9 cellular contexts compared by ENCODE assay signal in genomic region chr1:54547601-54548388, GRCh38. TPM values are rescaled to one million over a fixed set of nuclear protein-coding genes. Genes with fewer than 3 reads are reported as not detected.
DNase-seq lines count a peak whose midpoint lies in the region; ATAC-seq and TF ChIP-seq lines count a peak whose summit lies in the region.
"Had no signal": no experiment of that assay in that cellular context is flagged by ENCODE, and none has a peak within 500 bp of the region (broad histone marks: within the 10 kb centered on the region; RNA-seq: fewer than 3 reads in every experiment).

ACOT11 (plus strand) TSS chr1:54548228; CDS start chr1:54548310, 82 bp downstream.

- in situ Hi-C loops in GM13977 (cut with MboI; ENCODE audit: low pct_unique_long_range_greater_than_20kb, low sequenced_read_pairs, unreplicated experiment): no loop called here

- peaks cover 7% of the 10 kb centered on the region for H3K4me1 Mint-ChIP-seq in activated T-cell treated with anti-CD3 and anti-CD28 coated beads, Interleukin-2, amount 50 U/mL, for 24 hours (ENCODE audit: low read depth)

- H3K9me3 Mint-ChIP-seq in activated T-cell treated with anti-CD3 and anti-CD28 coated beads, Interleukin-2, amount 50 U/mL, for 24 hours: no peaks in the 10 kb centered on the region
- H3K9me3 Mint-ChIP-seq: memory B cell had no signal

- no peak within 1 kb of the TSS for H3K27ac Mint-ChIP-seq in activated T-cell treated with anti-CD3 and anti-CD28 coated beads, Interleukin-2, amount 50 U/mL, for 24 hours
- H3K27ac Mint-ChIP-seq: memory B cell had no signal

- H3K27me3 Mint-ChIP-seq in activated T-cell treated with anti-CD3 and anti-CD28 coated beads, Interleukin-2, amount 50 U/mL, for 24 hours: no peaks in the 10 kb centered on the region

- peak within 1 kb of the TSS in 3 of 4 donors; percentile 20 to 51 (median 31) for H3K4me3 ChIP-seq in esophagus squamous epithelium

- ATAC-seq in GM19397 (IDR thresholded peaks at IDR 0.05; ENCODE audit: unreplicated experiment) (no peak), GM19455 (IDR thresholded peaks at IDR 0.05; ENCODE audit: unreplicated experiment) (no peak)

- WGBS in esophagus squamous epithelium, 2 donors: 40 to 46% methylated on average over 7 to 13 of the region's 25 CpGs

- peak within 1 kb of the TSS; percentile 36 to 87 (median 74) for H3K27ac ChIP-seq in esophagus squamous epithelium

- peaks cover 4 to 36% (median 9%) of the 10 kb centered on the region in 3 donors for H3K4me1 ChIP-seq in esophagus squamous epithelium

- no peaks in the 10 kb centered on the region for H3K9me3 ChIP-seq in esophagus squamous epithelium

- no peaks in the 10 kb centered on the region for H3K27me3 ChIP-seq in esophagus squamous epithelium

- no peak within 1 kb of the TSS for H3K4me3 Mint-ChIP-seq in activated T-cell treated with anti-CD3 and anti-CD28 coated beads, Interleukin-2, amount 50 U/mL, for 24 hours
- H3K4me3 Mint-ChIP-seq: memory B cell had no signal

- DNase-seq in GM13977 (ENCODE audit: low spot score): peak; percentile 13
- peak; percentile 61 for DNase-seq in RPMI8226
- no peak for DNase-seq in esophagus squamous epithelium (lab: John Stamatoyannopoulos, UW)
- DNase-seq in myocyte (ENCODE audit: low read depth): peak; percentile 99
- DNase-seq in activated T-cell treated with anti-CD3 and anti-CD28 coated beads, Interleukin-2, amount 50 U/mL, for 24 hours: no peak
- no peak for DNase-seq in activated CD4-positive, alpha-beta T cell treated with anti-CD3 and anti-CD28 coated beads for 4 hours

- H3K36me3 ChIP-seq in esophagus squamous epithelium: no peaks in the 10 kb centered on the region

- no peak for TF ChIP-seq POLR2A in esophagus squamous epithelium (IDR thresholded peaks at IDR 0.05)

- peak; percentile 11 for TF ChIP-seq CTCF in GM13977 (IDR thresholded peaks at IDR 0.05; ENCODE audit: extremely low read depth, insufficient read depth, missing control alignments)
- TF ChIP-seq CTCF in esophagus squamous epithelium (IDR thresholded peaks at IDR 0.05): peak in 5 of 6 experiments; percentile 15 to 47 (median 33)

- H3K36me3 Mint-ChIP-seq in activated T-cell treated with anti-CD3 and anti-CD28 coated beads, Interleukin-2, amount 50 U/mL, for 24 hours (ENCODE audit: low read depth): no peaks in the 10 kb centered on the region
- H3K36me3 Mint-ChIP-seq: memory B cell had no signal

- intact Hi-C loops in esophagus squamous epithelium (cut with DNase I): no loop called here

RNA-seq across cellular contexts. Expression of gene ACOT11, which starts in this region (rescaled TPM):
- total RNA-seq in esophagus squamous epithelium: 10 to 100 TPM; 10.1 to 33.9 (median 20.3) TPM
- total RNA-seq in myocyte: 54.0 and 59.2 TPM in 2 replicates
- polyA plus RNA-seq in myocyte (2012): 24.7 TPM

Comparison
In these comparisons a context has a peak if more than half of its experiments do, and no peak if none do; other contexts are left out.
1. DNase-seq: peak in GM13977 (single experiment), RPMI8226 (single experiment) and myocyte (single experiment); none in esophagus squamous epithelium (single experiment), activated T-cell treated with anti-CD3 and anti-CD28 coated beads, Interleukin-2, amount 50 U/mL, for 24 hours (single experiment) and activated CD4-positive, alpha-beta T cell treated with anti-CD3 and anti-CD28 coated beads for 4 hours (0 of 2).